8 cellular contexts compared by ENCODE assay signal in the genomic region with DNA sequence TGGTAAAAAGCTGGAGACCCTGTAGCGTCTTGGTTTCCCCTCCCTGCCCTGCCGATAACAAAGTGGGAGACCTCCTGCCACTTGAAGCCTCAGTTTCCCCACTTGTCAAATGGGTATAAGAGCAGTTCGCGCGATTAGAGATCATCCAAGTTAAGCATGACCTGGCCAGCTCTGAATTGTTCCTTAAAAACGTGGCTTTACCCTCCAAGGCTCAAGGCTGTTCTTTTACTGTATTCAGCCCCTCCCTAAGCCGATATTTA. TPM values are rescaled to one million over a fixed set of nuclear protein-coding genes. Genes with fewer than 3 reads are reported as not detected.
A peak's percentile ranks its signal among the peaks of the same experiment; 100 is the strongest.
DNase-seq lines count a peak whose midpoint lies in the region; TF ChIP-seq lines count a peak whose summit lies in the region.

No MANE protein-coding gene starts in this region.

- no peak for TF ChIP-seq CTCF in GM13976 (IDR thresholded peaks at IDR 0.05; ENCODE audit: borderline replicate concordance, control extremely low read depth, extremely low read depth, insufficient read depth, missing control alignments)

- no peaks in the 10 kb centered on the region for H3K9me3 Mint-ChIP-seq in activated CD4-positive, alpha-beta memory T cell treated with anti-CD3 and anti-CD28 coated beads, Interleukin-2, amount 10 ng/mL, durations not matched to agents 7 days and 5 days

- H3K4me3 Mint-ChIP-seq in activated CD4-positive, alpha-beta memory T cell treated with anti-CD3 and anti-CD28 coated beads, Interleukin-2, amount 10 ng/mL, durations not matched to agents 7 days and 5 days = peak overlapping the region; percentile 92

- H3K4me1 ChIP-seq in iPS DF 6.9 (ENCODE audit: control insufficient read depth, insufficient read depth, low read length) (no peaks in the 10 kb centered on the region; the same call in 1 of the 2 replicates), subcutaneous abdominal adipose tissue (ENCODE audit: control insufficient read depth in 5 of 5, insufficient read depth in 5 of 5, low read length in 5 of 5) (peaks cover 12 to 40% (median 35%) of the 10 kb centered on the region in 5 donors)

- CTCF ChIA-PET in activated CD4-positive, alpha-beta memory T cell treated with anti-CD3 and anti-CD28 coated beads, Interleukin-2, amount 10 ng/mL, durations not matched to agents 7 days and 5 days (lab: Charles Lee) = interaction anchor here (0.5 to 7.0 kb wide), 10 partner anchors 10 to 162 kb away, joined by 3 to 53 read pairs (median 6); a partner anchor contains a TSS

- peaks cover 34% of the 10 kb centered on the region for H3K36me3 Mint-ChIP-seq in activated CD4-positive, alpha-beta memory T cell treated with anti-CD3 and anti-CD28 coated beads, Interleukin-2, amount 10 ng/mL, durations not matched to agents 7 days and 5 days (ENCODE audit: low read depth)

- DNase-seq in activated naive CD4-positive, alpha-beta T cell treated with Interleukin-2 at 50 U/mL for 16 hours = peak; percentile 3
- DNase-seq in activated naive CD4-positive, alpha-beta T cell (lab: John Stamatoyannopoulos, UW) = no peak
- DNase-seq in activated CD4-positive, alpha-beta memory T cell treated with anti-CD3 and anti-CD28 coated beads, Interleukin-2, amount 10 ng/mL, durations not matched to agents 7 days and 5 days = no peak
- DNase-seq in iPS DF 6.9 (ENCODE audit: low read depth, low spot score) (no peak), GM13976 (ENCODE audit: low spot score) (no peak), GOT3 (lab: John Stamatoyannopoulos, UW) (no peak), SW 1271 (lab: John Stamatoyannopoulos, UW) (no peak)

- peaks cover 10% of the 10 kb centered on the region for H3K36me3 ChIP-seq in iPS DF 6.9 (ENCODE audit: control insufficient read depth, insufficient read depth, low read length)
- H3K36me3 ChIP-seq in subcutaneous abdominal adipose tissue (ENCODE audit: control insufficient read depth in 5 of 5, insufficient read depth in 5 of 5, low read length in 5 of 5) = peaks cover 0 to 16% (median 13%) of the 10 kb centered on the region in 5 donors

- no peaks in the 10 kb centered on the region for H3K27me3 Mint-ChIP-seq in activated CD4-positive, alpha-beta memory T cell treated with anti-CD3 and anti-CD28 coated beads, Interleukin-2, amount 10 ng/mL, durations not matched to agents 7 days and 5 days

- H3K27ac ChIP-seq in iPS DF 6.9 (ENCODE audit: low read length) (no peak overlapping the region), subcutaneous abdominal adipose tissue (ENCODE audit: low read depth, low read length) (peak overlapping the region; percentile 92)

- peak overlapping the region; percentile 85 for H3K27ac Mint-ChIP-seq in activated CD4-positive, alpha-beta memory T cell treated with anti-CD3 and anti-CD28 coated beads, Interleukin-2, amount 10 ng/mL, durations not matched to agents 7 days and 5 days

- H3K9me3 ChIP-seq in iPS DF 6.9 (ENCODE audit: control insufficient read depth, insufficient read depth, low read length) (no peaks in the 10 kb centered on the region), subcutaneous abdominal adipose tissue (ENCODE audit: control insufficient read depth in 5 of 5, low read length in 5 of 5) (no peaks in the 10 kb centered on the region)

- peaks cover 41% of the 10 kb centered on the region for H3K4me1 Mint-ChIP-seq in activated CD4-positive, alpha-beta memory T cell treated with anti-CD3 and anti-CD28 coated beads, Interleukin-2, amount 10 ng/mL, durations not matched to agents 7 days and 5 days

- H3K9ac ChIP-seq in subcutaneous abdominal adipose tissue (ENCODE audit: low read length in 5 of 5) = peak overlapping the region; percentile 63 to 97 (median 78)

- WGBS in iPS DF 6.9 (ENCODE audit: insufficient coverage, insufficient read length) = no CpG with 5 or more reads among the region's 7 CpGs

- in situ Hi-C loops in GM13976 (cut with MboI; ENCODE audit: low sequenced_read_pairs, unreplicated experiment) = no loop called here

- POLR2A ChIA-PET in activated CD4-positive, alpha-beta memory T cell treated with anti-CD3 and anti-CD28 coated beads, Interleukin-2, amount 10 ng/mL, durations not matched to agents 7 days and 5 days (lab: Charles Lee) = interaction anchor here (0.7 to 9.4 kb wide), 15 partner anchors 12 to 191 kb away, joined by 3 to 250 read pairs (median 6); a partner anchor contains a TSS

- H3K4me3 ChIP-seq in iPS DF 6.9 (ENCODE audit: low read length) (peak overlapping the region; percentile 71), subcutaneous abdominal adipose tissue (ENCODE audit: low read depth in 1 of 5, low read length in 5 of 5) (peak overlapping the region; percentile 63 to 82 (median 75))

- no peaks in the 10 kb centered on the region for H3K27me3 ChIP-seq in iPS DF 6.9 (ENCODE audit: control insufficient read depth, insufficient read depth, low read length)
- no peaks in the 10 kb centered on the region for H3K27me3 ChIP-seq in subcutaneous abdominal adipose tissue (ENCODE audit: control insufficient read depth in 5 of 5, insufficient read depth in 4 of 5, low read length in 5 of 5)

RNA-seq across cellular contexts. Expression of a gene that starts 0.4 kb away (rescaled TPM):
- total RNA-seq in activated CD4-positive, alpha-beta memory T cell treated with anti-CD3 and anti-CD28 coated beads, Interleukin-2, amount 10 ng/mL, durations not matched to agents 7 days and 5 days = 10 to 100 TPM; 61.6 to 65.9 TPM

RNA-seq across cellular contexts. Expression of a gene that starts 11.2 kb away (rescaled TPM):
- 100 to 1,000 TPM; 205 TPM for total RNA-seq in activated CD4-positive, alpha-beta memory T cell treated with anti-CD3 and anti-CD28 coated beads, Interleukin-2, amount 10 ng/mL, durations not matched to agents 7 days and 5 days

RNA-seq across cellular contexts. Expression of a gene that starts 14.0 kb away (rescaled TPM):
- 10 to 100 TPM; 61.8 to 62.9 TPM for total RNA-seq in activated CD4-positive, alpha-beta memory T cell treated with anti-CD3 and anti-CD28 coated beads, Interleukin-2, amount 10 ng/mL, durations not matched to agents 7 days and 5 days

RNA-seq across cellular contexts. Expression of a gene that starts 26.9 kb away (rescaled TPM):
- 1 to 10 TPM; 5.2 to 5.3 TPM for total RNA-seq in activated CD4-positive, alpha-beta memory T cell treated with anti-CD3 and anti-CD28 coated beads, Interleukin-2, amount 10 ng/mL, durations not matched to agents 7 days and 5 days

RNA-seq across cellular contexts. Expression of a gene that starts 28.3 kb away (rescaled TPM):
- not detected for total RNA-seq in activated CD4-positive, alpha-beta memory T cell treated with anti-CD3 and anti-CD28 coated beads, Interleukin-2, amount 10 ng/mL, durations not matched to agents 7 days and 5 days
